Comparison of ENCODE assay signal across 8 cellular contexts in genomic region chr9:75086443-75087278, GRCh38. TPM values are rescaled to one million over a fixed set of nuclear protein-coding genes. Genes with fewer than 3 reads are reported as not detected.
DNase-seq lines count a peak whose midpoint lies in the region; ATAC-seq, FAIRE-seq and TF ChIP-seq lines count a peak whose summit lies in the region.

No MANE protein-coding gene starts in this region.

- no peaks in the 10 kb centered on the region for H3K27me3 Mint-ChIP-seq in HFFc6 (ENCODE audit: insufficient read depth)
- H3K27me3 Mint-ChIP-seq in activated CD8-positive, alpha-beta T cell treated with anti-CD3 and anti-CD28 coated beads, Interleukin-2, amount 10 ng/mL, durations not matched to agents 7 days and 5 days (ENCODE audit: low read depth) = no peaks in the 10 kb centered on the region

- no peaks in the 10 kb centered on the region for H3K36me3 ChIP-seq in right atrium auricular region
- H3K36me3 ChIP-seq in small intestine (ENCODE audit: control insufficient read depth in 2 of 2, insufficient read depth in 2 of 2, low read length in 2 of 2) = no peaks in the 10 kb centered on the region

- no peak for TF ChIP-seq CTCF in HFFc6 (IDR thresholded peaks at IDR 0.05)
- no peak for TF ChIP-seq CTCF in right atrium auricular region (IDR thresholded peaks at IDR 0.05)

- DNase-seq in HFFc6 (no peak), right atrium auricular region (ENCODE audit: low spot score) (no peak), small intestine (peak; percentile 61), H4 (ENCODE audit: low spot score) (no peak), NCI-H128 (lab: John Stamatoyannopoulos, UW; ENCODE audit: unreplicated experiment) (no peak), NCI-H1417 treated with DMSO at 0.1 percent for 48 hours (lab: John Stamatoyannopoulos, UW) (no peak)
- no peak for DNase-seq in activated CD8-positive, alpha-beta T cell treated with anti-CD3 and anti-CD28 coated beads, Interleukin-2, amount 10 ng/mL, durations not matched to agents 7 days and 5 days

- H3K4me1 Mint-ChIP-seq in HFFc6 (ENCODE audit: low read depth) = peaks cover 48% of the 10 kb centered on the region
- peaks cover 56% of the 10 kb centered on the region for H3K4me1 Mint-ChIP-seq in activated CD8-positive, alpha-beta T cell treated with anti-CD3 and anti-CD28 coated beads, Interleukin-2, amount 10 ng/mL, durations not matched to agents 7 days and 5 days (ENCODE audit: low read depth)

- peaks cover 4% of the 10 kb centered on the region for H3K36me3 Mint-ChIP-seq in HFFc6 (ENCODE audit: low read depth)
- H3K36me3 Mint-ChIP-seq in activated CD8-positive, alpha-beta T cell treated with anti-CD3 and anti-CD28 coated beads, Interleukin-2, amount 10 ng/mL, durations not matched to agents 7 days and 5 days (ENCODE audit: low read depth) = peaks cover 34% of the 10 kb centered on the region

- H3K27ac ChIP-seq in right atrium auricular region (peak overlapping the region; percentile 96 to 98), small intestine (ENCODE audit: low read depth in 1 of 2, low read length in 1 of 2) (peak overlapping the region; percentile 96 to 100)

- no peak for FAIRE-seq in small intestine (lab: Jason Lieb, UNC)

- POLR2A ChIA-PET in activated CD8-positive, alpha-beta T cell treated with anti-CD3 and anti-CD28 coated beads, Interleukin-2, amount 10 ng/mL, durations not matched to agents 7 days and 5 days (lab: Charles Lee) = interaction anchor here (0.9 to 4.1 kb wide), 5 partner anchors 59 to 134 kb away, joined by 3 to 26 read pairs (median 12); partner anchors contain the start of genes C9orf40 and CARNMT1

- H3K27ac Mint-ChIP-seq in HFFc6 = peak overlapping the region; percentile 95
- H3K27ac Mint-ChIP-seq in activated CD8-positive, alpha-beta T cell treated with anti-CD3 and anti-CD28 coated beads, Interleukin-2, amount 10 ng/mL, durations not matched to agents 7 days and 5 days = peak overlapping the region; percentile 90

- CTCF ChIA-PET in activated CD8-positive, alpha-beta T cell treated with anti-CD3 and anti-CD28 coated beads, Interleukin-2, amount 10 ng/mL, durations not matched to agents 7 days and 5 days (lab: Charles Lee) = interaction anchor here (0.5 to 3.3 kb wide), 12 partner anchors 8 to 319 kb away, joined by 3 to 27 read pairs (median 4); partner anchors contain the start of gene CARNMT1

- peaks cover 0 to 45% of the 10 kb centered on the region in 2 donors for H3K4me1 ChIP-seq in right atrium auricular region
- peaks cover 4 to 22% of the 10 kb centered on the region in 2 donors for H3K4me1 ChIP-seq in small intestine (ENCODE audit: control insufficient read depth in 2 of 2, insufficient read depth in 1 of 2, low read depth in 1 of 2, low read length in 1 of 2)

- H3K27me3 ChIP-seq in right atrium auricular region (no peaks in the 10 kb centered on the region), small intestine (ENCODE audit: control insufficient read depth in 2 of 2, insufficient read depth in 2 of 2, low read length in 2 of 2) (no peaks in the 10 kb centered on the region)

- WGBS in small intestine, 3 donors = 1 to 21% (median 10%) methylated on average over 16 of the region's 16 CpGs

- no peaks in the 10 kb centered on the region for H3K9me3 Mint-ChIP-seq in HFFc6
- H3K9me3 Mint-ChIP-seq in activated CD8-positive, alpha-beta T cell treated with anti-CD3 and anti-CD28 coated beads, Interleukin-2, amount 10 ng/mL, durations not matched to agents 7 days and 5 days (ENCODE audit: insufficient read depth) = no peaks in the 10 kb centered on the region

- no peaks in the 10 kb centered on the region for H3K9me3 ChIP-seq in right atrium auricular region
- no peaks in the 10 kb centered on the region for H3K9me3 ChIP-seq in small intestine (ENCODE audit: control insufficient read depth, low read depth)

- peak overlapping the region; percentile 97 for H3K4me3 Mint-ChIP-seq in HFFc6
- peak overlapping the region; percentile 94 for H3K4me3 Mint-ChIP-seq in activated CD8-positive, alpha-beta T cell treated with anti-CD3 and anti-CD28 coated beads, Interleukin-2, amount 10 ng/mL, durations not matched to agents 7 days and 5 days

- H3K4me3 ChIP-seq in right atrium auricular region = peak overlapping the region; percentile 77 to 95
- H3K4me3 ChIP-seq in small intestine (ENCODE audit: low read depth in 1 of 2, low read length in 2 of 2) = peak overlapping the region in 1 of 2 donors; percentile 85

- ATAC-seq in activated CD8-positive, alpha-beta T cell treated with anti-CD3 and anti-CD28 coated beads, Interleukin-2, amount 10 ng/mL, durations not matched to agents 7 days and 5 days = no peak
- ATAC-seq in HG02678 (IDR thresholded peaks at IDR 0.05; ENCODE audit: unreplicated experiment) = no peak

RNA-seq across cellular contexts. Expression of gene NMRK1, which starts 1.3 kb away (rescaled TPM):
- 10 to 100 TPM; 16.7 to 23.2 (median 18.7) TPM for total RNA-seq in HFFc6 (2021; fragmentation: NEBNext Ultra II Directional; extraction: Animal tissue kit (Norgen Biotek cat#: 25700))
- total RNA-seq in activated CD8-positive, alpha-beta T cell treated with anti-CD3 and anti-CD28 coated beads, Interleukin-2, amount 10 ng/mL, durations not matched to agents 7 days and 5 days = 10 to 100 TPM; 26.9 to 28.2 TPM
- 1 to 10 TPM; 5.5 to 9.6 TPM for total RNA-seq in right atrium auricular region
- polyA plus RNA-seq in small intestine = 10 to 100 TPM; 19.9 to 95.7 (median 50.5) TPM
- total RNA-seq in H4 (2014; rRNA removed; shearing (Covaris generic)) = 5.8 and 12.8 TPM in 2 replicates

RNA-seq across cellular contexts. Expression of gene OSTF1, which starts 1.7 kb away (rescaled TPM):
- total RNA-seq in HFFc6 (2021; fragmentation: NEBNext Ultra II Directional; extraction: Animal tissue kit (Norgen Biotek cat#: 25700)) = 10 to 100 TPM; 57.9 to 71.6 (median 61.4) TPM
- total RNA-seq in activated CD8-positive, alpha-beta T cell treated with anti-CD3 and anti-CD28 coated beads, Interleukin-2, amount 10 ng/mL, durations not matched to agents 7 days and 5 days = 100 to 1,000 TPM; 126 to 132 TPM
- 10 to 100 TPM; 14.5 to 17.7 TPM for total RNA-seq in right atrium auricular region
- 10 to 100 TPM; 38.5 to 48.9 (median 48.5) TPM for polyA plus RNA-seq in small intestine
- 29.7 and 32.3 TPM in 2 replicates for total RNA-seq in H4 (2014; rRNA removed; shearing (Covaris generic))

RNA-seq across cellular contexts. Expression of gene CARNMT1, which starts 58.6 kb away (rescaled TPM):
- total RNA-seq in HFFc6 (2021; fragmentation: NEBNext Ultra II Directional; extraction: Animal tissue kit (Norgen Biotek cat#: 25700)) = 10 to 100 TPM; 28.1 to 34.3 (median 30.8) TPM
- 10 to 100 TPM; 30.9 to 34.0 TPM for total RNA-seq in activated CD8-positive, alpha-beta T cell treated with anti-CD3 and anti-CD28 coated beads, Interleukin-2, amount 10 ng/mL, durations not matched to agents 7 days and 5 days
- total RNA-seq in right atrium auricular region = 10 to 100 TPM; 13.7 to 14.0 TPM
- polyA plus RNA-seq in small intestine = 10 to 100 TPM in 1 of 3 donors, 1 to 10 TPM in 2; 6.8 to 10.3 (median 9.9) TPM
- 19.6 and 30.3 TPM in 2 replicates for total RNA-seq in H4 (2014; rRNA removed; shearing (Covaris generic))
